8 cellular contexts compared by ENCODE assay signal in the genomic region with DNA sequence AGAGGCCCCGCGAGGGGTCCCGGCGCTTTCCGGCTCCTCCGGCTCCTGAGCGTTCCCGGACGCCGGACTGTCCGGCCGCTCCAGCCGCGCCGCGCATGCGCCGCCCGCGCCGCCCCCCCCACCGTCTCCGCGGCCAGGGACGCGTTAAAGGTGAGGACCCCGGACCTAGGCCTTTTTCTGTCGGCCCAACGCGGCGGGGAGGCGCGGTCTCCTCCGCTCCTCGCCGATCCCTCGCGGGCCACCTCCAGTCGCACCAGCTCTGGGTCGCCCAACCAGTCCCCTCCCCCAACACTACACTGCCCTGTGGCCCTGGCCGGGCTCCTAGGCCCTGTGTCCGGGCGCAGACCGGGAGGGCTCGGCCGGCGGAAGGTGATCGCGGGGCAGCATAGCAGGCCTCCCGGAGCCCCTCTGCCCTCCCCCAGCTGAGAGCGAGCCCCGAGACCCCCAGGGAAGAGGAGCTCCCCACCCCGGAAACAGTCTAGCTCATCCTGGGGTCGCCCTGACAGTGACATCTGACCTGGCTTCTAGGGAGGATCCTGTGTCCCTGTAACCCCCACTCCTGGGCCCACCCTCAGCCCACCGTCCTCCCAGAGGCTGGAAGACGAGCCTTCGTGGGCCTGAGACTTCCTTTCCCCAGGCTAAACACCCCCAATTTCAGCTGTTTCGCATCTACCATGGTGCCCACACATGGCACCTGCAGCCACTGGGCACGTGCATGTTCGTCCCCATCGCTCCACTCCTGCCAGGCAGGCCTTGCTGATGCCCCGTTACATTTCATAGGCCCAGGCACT. TPM values are rescaled to one million over a fixed set of nuclear protein-coding genes. Genes with fewer than 3 reads are reported as not detected.
DNase-seq lines count a peak whose midpoint lies in the region; ATAC-seq and TF ChIP-seq lines count a peak whose summit lies in the region.

No MANE protein-coding gene starts in this region.

- CTCF ChIA-PET in BJ (lab: Yijun Ruan, JAX), result interaction anchor here (1.3 to 3.0 kb wide), 2 partner anchors 27 to 32 kb away, joined by 5 to 8 read pairs; no protein-coding TSS in a partner anchor

- intact Hi-C loops in gastrocnemius medialis (cut with DNase I; ENCODE audit: low total_unique reads), result loop anchor here (2.0 to 10.0 kb wide), 2 partner anchors 27 to 151 kb away; a partner anchor contains a TSS

- H3K27ac ChIP-seq in brain microvascular endothelial cell (peak overlapping the region; percentile 92), iPS-20b (ENCODE audit: low read length) (no peak overlapping the region), gastrocnemius medialis (peak overlapping the region; percentile 95 to 100 (median 98))

- no peak for DNase-seq in BJ (ENCODE audit: low read depth)
- peak; percentile 65 for DNase-seq in NCI-H226
- peak; percentile 46 for DNase-seq in brain microvascular endothelial cell
- peak; percentile 70 to 86 for DNase-seq in gastrocnemius medialis
- DNase-seq in H4 (ENCODE audit: low spot score), result no peak

- H3K36me3 ChIP-seq in BJ (ENCODE audit: control insufficient read depth, insufficient read depth, low read length) (peaks cover 17% of the 10 kb centered on the region), brain microvascular endothelial cell (replicated peaks) (peaks cover 15% of the 10 kb centered on the region), iPS-20b (ENCODE audit: insufficient read depth, low read depth, low read length) (peaks cover 5% of the 10 kb centered on the region; the same call in 1 of the 2 replicates), gastrocnemius medialis (no peaks in the 10 kb centered on the region)

- TF ChIP-seq POLR2A in gastrocnemius medialis (IDR thresholded peaks at IDR 0.05), result peak; percentile 97 to 98

- H3K9ac ChIP-seq in iPS-20b (ENCODE audit: low read depth, low read length), result peak overlapping the region; percentile 92

- in situ Hi-C loops in brain microvascular endothelial cell (cut with HindIII; ENCODE audit: low pct_ligation_motif_present, low sequenced_read_pairs), result no loop called here
- in situ Hi-C loops in gastrocnemius medialis (cut with MboI; ENCODE audit: low sequenced_read_pairs in 4 of 4), result no loop called here

- H3K4me3 ChIP-seq in BJ (ENCODE audit: low read depth, low read length) (peak overlapping the region; percentile 98), brain microvascular endothelial cell (ENCODE audit: low read depth, low read length) (peak overlapping the region; percentile 94), iPS-20b (ENCODE audit: low read length) (peak overlapping the region; percentile 91), gastrocnemius medialis (peak overlapping the region; percentile 75 to 97 (median 90))

- POLR2A ChIA-PET in BJ (lab: Charles Lee), result no interaction called here

- no peak for TF ChIP-seq CTCF in BJ (IDR thresholded peaks at IDR 0.05; ENCODE audit: insufficient read depth, low read depth, low read length)
- no peak for TF ChIP-seq CTCF in brain microvascular endothelial cell (IDR thresholded peaks at IDR 0.05; ENCODE audit: low read depth, low read length, missing control alignments)
- TF ChIP-seq CTCF in gastrocnemius medialis (IDR thresholded peaks at IDR 0.05 in 4 of 5, conservative IDR thresholded peaks at IDR 0.05 in 1 of 5), result no peak

- H3K4me1 ChIP-seq in iPS-20b (ENCODE audit: insufficient read depth, low read length) (peaks cover 7% of the 10 kb centered on the region; the same call in 1 of the 2 replicates), gastrocnemius medialis (peaks cover 56 to 62% of the 10 kb centered on the region in 2 donors)

- peak; percentile 40 for ATAC-seq in GM18508 (IDR thresholded peaks at IDR 0.05; ENCODE audit: insufficient read depth, unreplicated experiment)
- peak; percentile 79 for ATAC-seq in HG02840 (IDR thresholded peaks at IDR 0.05; ENCODE audit: low FRiP score, unreplicated experiment)
- ATAC-seq in gastrocnemius medialis, result peak; percentile 37 to 51

- H3K9me3 ChIP-seq in iPS-20b (ENCODE audit: insufficient read depth, low read depth, low read length), result no peaks in the 10 kb centered on the region
- no peaks in the 10 kb centered on the region for H3K9me3 ChIP-seq in gastrocnemius medialis

- H3K27me3 ChIP-seq in BJ (ENCODE audit: control insufficient read depth, insufficient read depth, low read length) (no peaks in the 10 kb centered on the region), brain microvascular endothelial cell (replicated peaks) (no peaks in the 10 kb centered on the region), iPS-20b (ENCODE audit: insufficient read depth, low read length) (peaks cover 6% of the 10 kb centered on the region; the same call in 1 of the 2 replicates), gastrocnemius medialis (no peaks in the 10 kb centered on the region)

RNA-seq across cellular contexts. Expression of a gene that starts 14.7 kb away (rescaled TPM):
- 28.9 and 57.3 TPM in 2 replicates for polyA plus RNA-seq in BJ (2011; rRNA removed)
- 26.4 and 33.4 TPM in 2 replicates for polyA minus RNA-seq in BJ (2011; rRNA and poly(A)+ RNA removed)
- 100 to 1,000 TPM; 101 to 153 (median 145) TPM for total RNA-seq in gastrocnemius medialis
- total RNA-seq in H4 (2014; rRNA removed; shearing (Covaris generic)), result 12.9 and 19.6 TPM in 2 replicates

RNA-seq across cellular contexts. Expression of a gene that starts 47.3 kb away (rescaled TPM):
- polyA plus RNA-seq in BJ (2011; rRNA removed), result not detected in 2 replicates
- polyA minus RNA-seq in BJ (2011; rRNA and poly(A)+ RNA removed), result not detected in 2 replicates
- total RNA-seq in gastrocnemius medialis, result not detected
- total RNA-seq in H4 (2014; rRNA removed; shearing (Covaris generic)), result not detected in 2 replicates

RNA-seq across cellular contexts. Expression of a gene that starts 59.1 kb away (rescaled TPM):
- polyA plus RNA-seq in BJ (2011; rRNA removed), result not detected in 2 replicates
- not detected in 2 replicates for polyA minus RNA-seq in BJ (2011; rRNA and poly(A)+ RNA removed)
- total RNA-seq in gastrocnemius medialis, result 1 to 10 TPM in 1 of 4 donors, not detected in 3; 3.0 TPM
- not detected in 2 replicates for total RNA-seq in H4 (2014; rRNA removed; shearing (Covaris generic))

Comparison
In these comparisons a context has a peak if more than half of its experiments do, and no peak if none do; other contexts are left out.
1. DNase-seq: peak in NCI-H226 (single experiment), brain microvascular endothelial cell (single experiment) and gastrocnemius medialis (2 of 2); none in BJ (single experiment) and H4 (single experiment).
2. Peak in every context shown above with its lines, with median percentiles within 50 percentile points of each other: H3K4me3 ChIP-seq and ATAC-seq.